In genomic region chr7:143015102-143015501, GRCh38 we compare ENCODE assay signal across 13 cellular contexts. TPM values are rescaled to one million over a fixed set of nuclear protein-coding genes. Genes with fewer than 3 reads are reported as not detected.
A peak's percentile ranks its signal among the peaks of the same experiment; 100 is the strongest.
DNase-seq lines count a peak whose midpoint lies in the region; ATAC-seq and TF ChIP-seq lines count a peak whose summit lies in the region.
"Had no signal": no experiment of that assay in that cellular context is flagged by ENCODE, and none has a peak within 500 bp of the region (broad histone marks: within the 10 kb centered on the region; RNA-seq: fewer than 3 reads in every experiment).

No MANE protein-coding gene starts in this region.

- no peak overlapping the region for H3K4me3 ChIP-seq in heart left ventricle

- peaks cover 5% of the 10 kb centered on the region for H3K36me3 Mint-ChIP-seq in memory B cell
- H3K36me3 Mint-ChIP-seq in activated T-cell treated with anti-CD3 and anti-CD28 coated beads, Interleukin-2, amount 50 U/mL, for 24 hours (ENCODE audit: low read depth): no peaks in the 10 kb centered on the region

- no peaks in the 10 kb centered on the region for H3K27me3 Mint-ChIP-seq in memory B cell
- H3K27me3 Mint-ChIP-seq in activated T-cell treated with anti-CD3 and anti-CD28 coated beads, Interleukin-2, amount 50 U/mL, for 24 hours: peaks cover 10% of the 10 kb centered on the region

- no peak for TF ChIP-seq CTCF in heart left ventricle (IDR thresholded peaks at IDR 0.05)

- H3K4me1 ChIP-seq in heart left ventricle: peaks cover 0 to 9% (median 0%) of the 10 kb centered on the region in 12 donors

- peak; percentile 98 for ATAC-seq in GM18858 (IDR thresholded peaks at IDR 0.05; ENCODE audit: unreplicated experiment)
- peak; percentile 95 for ATAC-seq in GM21717 (IDR thresholded peaks at IDR 0.05; ENCODE audit: unreplicated experiment)
- ATAC-seq in HG03159 (IDR thresholded peaks at IDR 0.05; ENCODE audit: unreplicated experiment): peak; percentile 94
- peak; percentile 95 for ATAC-seq in memory B cell (ENCODE audit: low read depth)
- ATAC-seq in heart left ventricle: no peak

- H3K4me3 Mint-ChIP-seq in memory B cell: peak overlapping the region; percentile 41
- H3K4me3 Mint-ChIP-seq in activated T-cell treated with anti-CD3 and anti-CD28 coated beads, Interleukin-2, amount 50 U/mL, for 24 hours: no peak overlapping the region

- H3K4me1 Mint-ChIP-seq in memory B cell: peaks cover 57% of the 10 kb centered on the region
- no peaks in the 10 kb centered on the region for H3K4me1 Mint-ChIP-seq in activated T-cell treated with anti-CD3 and anti-CD28 coated beads, Interleukin-2, amount 50 U/mL, for 24 hours (ENCODE audit: low read depth)

- H3K27me3 ChIP-seq in heart left ventricle: no peaks in the 10 kb centered on the region

- H3K27ac Mint-ChIP-seq in memory B cell: peak overlapping the region; percentile 83
- H3K27ac Mint-ChIP-seq in activated T-cell treated with anti-CD3 and anti-CD28 coated beads, Interleukin-2, amount 50 U/mL, for 24 hours: no peak overlapping the region

- no peak for TF ChIP-seq POLR2A in heart left ventricle (IDR thresholded peaks at IDR 0.05)

- H3K9me3 ChIP-seq in heart left ventricle: peaks cover 0 to 9% (median 0%) of the 10 kb centered on the region in 12 donors

- no peaks in the 10 kb centered on the region for H3K36me3 ChIP-seq in heart left ventricle

- no peak overlapping the region for H3K27ac ChIP-seq in heart left ventricle

- H3K9me3 Mint-ChIP-seq in memory B cell: peaks cover 5% of the 10 kb centered on the region
- H3K9me3 Mint-ChIP-seq in activated T-cell treated with anti-CD3 and anti-CD28 coated beads, Interleukin-2, amount 50 U/mL, for 24 hours: peaks cover 3% of the 10 kb centered on the region

- intact Hi-C loops in heart left ventricle (cut with DNase I): loop anchor here in 1 of 10 donors (2.0 kb wide), 1 partner anchor 198 kb away; no protein-coding TSS in a partner anchor

- DNase-seq in memory B cell (ENCODE audit: low spot score in 2 of 2): peak in 1 of 2 donors; percentile 46
- DNase-seq in NCI-H510A (lab: John Stamatoyannopoulos, UW): no peak
- no peak for DNase-seq in ecto neural progenitor cell (ENCODE audit: low spot score)
- no peak for DNase-seq in heart left ventricle
- DNase-seq in activated T-cell treated with anti-CD3 and anti-CD28 coated beads, Interleukin-2, amount 50 U/mL, for 24 hours: no peak
- DNase-seq: activated gamma-delta T cell, foreskin melanocyte, OCI-M1, retina had no signal

- 48 to 73% (median 55%) methylated on average over 2 of the region's 2 CpGs for WGBS in heart left ventricle, 4 donors

RNA-seq across cellular contexts. Expression of gene OR9A2, which starts 11.8 kb away (rescaled TPM):
- total RNA-seq in heart left ventricle: under 1 TPM in 1 of 9 donors, not detected in 8; 0.29 TPM
- polyA plus RNA-seq in heart left ventricle: not detected
- polyA plus RNA-seq: liver had no signal

RNA-seq across cellular contexts. Expression of gene OR6V1, which starts 37.0 kb away (rescaled TPM):
- total RNA-seq in heart left ventricle: not detected
- polyA plus RNA-seq in heart left ventricle: not detected
- total RNA-seq: liver had no signal
- polyA plus RNA-seq: liver had no signal

RNA-seq across cellular contexts. Expression of gene KEL, which starts 52.9 kb away (rescaled TPM):
- total RNA-seq in heart left ventricle: 1 to 10 TPM in 3 of 9 donors, under 1 TPM in 2, not detected in 4; 0.52 to 1.8 (median 1.2) TPM
- polyA plus RNA-seq in heart left ventricle: under 1 TPM; 0.17 to 0.19 TPM

Comparison
In these comparisons a context has a peak if more than half of its experiments do, and no peak if none do; other contexts are left out.
1. ATAC-seq: peak in GM18858 (single experiment), GM21717 (single experiment), HG03159 (single experiment) and memory B cell (single experiment); none in heart left ventricle (0 of 4).